Comparison of ENCODE assay signal across 9 cellular contexts in genomic region chr17:21323406-21324111, GRCh38. TPM values are rescaled to one million over a fixed set of nuclear protein-coding genes. Genes with fewer than 3 reads are reported as not detected.
A peak's percentile ranks its signal among the peaks of the same experiment; 100 is the strongest.
DNase-seq lines count a peak whose midpoint lies in the region; ATAC-seq and TF ChIP-seq lines count a peak whose summit lies in the region.
"Not testable (repeated sequence)": the region's sequence is repeated elsewhere in the genome, so short reads cannot be mapped to it uniquely, and the experiment has no call there.
"Had no signal": no experiment of that assay in that cellular context is flagged by ENCODE, and none has a peak within 500 bp of the region (broad histone marks: within the 10 kb centered on the region; RNA-seq: fewer than 3 reads in every experiment).

No MANE protein-coding gene starts in this region.

- not testable (repeated sequence) for H4K20me1 ChIP-seq in SK-N-SH (ENCODE audit: insufficient read depth)

- peak overlapping the region; percentile 76 for H3K4me2 ChIP-seq in SK-N-SH

- H3F3A ChIP-seq in SK-N-SH (replicated peaks; ENCODE audit: insufficient read depth) = not testable (repeated sequence)

- not testable (repeated sequence) for H3K9me3 ChIP-seq in SK-N-SH, spleen

- DNase-seq in HFF-Myc (ENCODE audit: extremely low read depth, low read depth); SK-N-SH; activated naive CD4-positive, alpha-beta T cell treated with anti-CD3 and anti-CD28 coated beads, Interleukin-2, amount 10 ng/mL, durations not matched to agents 7 days and 5 days; left ventricle myocardium superior; natural killer cell: not testable (repeated sequence)
- DNase-seq in dorsolateral prefrontal cortex (peak in 4 of 10 donors; percentile 33 to 68 (median 46)), spleen (peak; percentile 82)

- not testable (repeated sequence) for H3K4me1 Mint-ChIP-seq in activated naive CD4-positive, alpha-beta T cell treated with anti-CD3 and anti-CD28 coated beads, Interleukin-2, amount 10 ng/mL, durations not matched to agents 7 days and 5 days; natural killer cell

- intact Hi-C loops in dorsolateral prefrontal cortex (cut with DNase I) (loop anchor here in 1 of 2 donors (5.0 kb wide), 1 partner anchor 36 kb away; no protein-coding TSS in a partner anchor), natural killer cell (cut with micrococcal nuclease) (loop anchor here (1.0 to 5.0 kb wide), 2 partner anchors 36 to 134 kb away; no protein-coding TSS in a partner anchor)
- intact Hi-C loops in left ventricle myocardium superior (cut with micrococcal nuclease); spleen (cut with DNase I; ENCODE audit: low total_unique reads): not testable (repeated sequence)

- H3K9me3 Mint-ChIP-seq in activated naive CD4-positive, alpha-beta T cell treated with anti-CD3 and anti-CD28 coated beads, Interleukin-2, amount 10 ng/mL, durations not matched to agents 7 days and 5 days; natural killer cell: not testable (repeated sequence)

- peak; percentile 28 for ATAC-seq in left ventricle myocardium superior
- ATAC-seq in natural killer cell = not testable (repeated sequence)

- TF ChIP-seq EP300 in SK-N-SH (IDR thresholded peaks at IDR 0.05; ENCODE audit: borderline replicate concordance in 1 of 2, low read depth in 1 of 2, low read length in 1 of 2) = not testable (repeated sequence)

- not testable (repeated sequence) for H3K4me1 ChIP-seq in ACC112 (ENCODE audit: control insufficient read depth, insufficient read depth, low read length, unreplicated experiment); SK-N-SH (ENCODE audit: control insufficient read depth in 1 of 2, insufficient read depth in 2 of 2, low read depth in 1 of 2, low read length in 1 of 2)
- H3K4me1 ChIP-seq in spleen = peaks cover 0 to 22% (median 8%) of the 10 kb centered on the region in 6 donors

- CTCF ChIA-PET in SK-N-SH (lab: Yijun Ruan, JAX); activated naive CD4-positive, alpha-beta T cell treated with anti-CD3 and anti-CD28 coated beads, Interleukin-2, amount 10 ng/mL, durations not matched to agents 7 days and 5 days (lab: Charles Lee): not testable (repeated sequence)

- WGBS in SK-N-SH (ENCODE audit: low lambda C conversion rate) = 33% methylated on average over 31 of the region's 33 CpGs
- WGBS in spleen, 5 donors = 47 to 57% (median 49%) methylated on average over 31 of the region's 33 CpGs

- H3K27ac ChIP-seq in ACC112 (ENCODE audit: low read depth, low read length); SK-N-SH (ENCODE audit: low read depth in 2 of 2, low read length in 1 of 2); dorsolateral prefrontal cortex; spleen: not testable (repeated sequence)

- H3K4me3 Mint-ChIP-seq in activated naive CD4-positive, alpha-beta T cell treated with anti-CD3 and anti-CD28 coated beads, Interleukin-2, amount 10 ng/mL, durations not matched to agents 7 days and 5 days = peak overlapping the region; percentile 92
- H3K4me3 Mint-ChIP-seq in natural killer cell = peak overlapping the region; percentile 93

- H3K4me3 ChIP-seq in ACC112 (ENCODE audit: low read depth, low read length) (peak overlapping the region; percentile 87; the same call in 1 of the 2 replicates), HFF-Myc (replicated peaks; ENCODE audit: low read depth, low read length) (peak overlapping the region; percentile 49), SK-N-SH (ENCODE audit: low read depth in 2 of 2, low read length in 1 of 2) (peak overlapping the region; percentile 53 to 66), dorsolateral prefrontal cortex (peak overlapping the region; percentile 51 to 95 (median 74)), spleen (peak overlapping the region in 6 of 8 donors; percentile 41 to 87 (median 62))

- not testable (repeated sequence) for H3K9ac ChIP-seq in SK-N-SH

- H3K36me3 ChIP-seq in ACC112 (ENCODE audit: insufficient read depth, low read length); SK-N-SH (replicated peaks in 1 of 2; ENCODE audit: control insufficient read depth in 1 of 2, insufficient read depth in 2 of 2, low read length in 1 of 2); spleen: not testable (repeated sequence)

- H3K27ac Mint-ChIP-seq in activated naive CD4-positive, alpha-beta T cell treated with anti-CD3 and anti-CD28 coated beads, Interleukin-2, amount 10 ng/mL, durations not matched to agents 7 days and 5 days = not testable (repeated sequence)
- peak overlapping the region in 1 of 2 donors; percentile 83 for H3K27ac Mint-ChIP-seq in natural killer cell

- not testable (repeated sequence) for TF ChIP-seq RAD21 in SK-N-SH (IDR thresholded peaks at IDR 0.05; ENCODE audit: low read length)

- not testable (repeated sequence) for TF ChIP-seq CTCF in HFF-Myc (IDR thresholded peaks at IDR 0.05; ENCODE audit: low read depth, low read length, missing control alignments); SK-N-SH (IDR thresholded peaks at IDR 0.05); dorsolateral prefrontal cortex (IDR thresholded peaks at IDR 0.05 in 54 of 56, conservative IDR thresholded peaks at IDR 0.05 in 2 of 56; ENCODE audit: low read depth in 1 of 56, partially characterized antibody in 56 of 56); natural killer cell (IDR thresholded peaks at IDR 0.05); spleen (IDR thresholded peaks at IDR 0.05 in 8 of 11, conservative IDR thresholded peaks at IDR 0.05 in 3 of 11)

- not testable (repeated sequence) for H3K9me2 ChIP-seq in SK-N-SH

- H3K36me3 Mint-ChIP-seq in activated naive CD4-positive, alpha-beta T cell treated with anti-CD3 and anti-CD28 coated beads, Interleukin-2, amount 10 ng/mL, durations not matched to agents 7 days and 5 days; natural killer cell: not testable (repeated sequence)

- TF ChIP-seq POLR2A in spleen (IDR thresholded peaks at IDR 0.05) = not testable (repeated sequence)

- POLR2A ChIA-PET in SK-N-SH (lab: Yijun Ruan, JAX) = not testable (repeated sequence)

- peaks cover 40% of the 10 kb centered on the region for H3K27me3 Mint-ChIP-seq in activated naive CD4-positive, alpha-beta T cell treated with anti-CD3 and anti-CD28 coated beads, Interleukin-2, amount 10 ng/mL, durations not matched to agents 7 days and 5 days
- not testable (repeated sequence) for H3K27me3 Mint-ChIP-seq in natural killer cell (ENCODE audit: low read depth in 2 of 2)

- not testable (repeated sequence) for H2AFZ ChIP-seq in ACC112 (ENCODE audit: low read length, unreplicated experiment)
- H2AFZ ChIP-seq in SK-N-SH (ENCODE audit: low read depth) = peak overlapping the region; percentile 89

- H3K79me2 ChIP-seq in ACC112 (ENCODE audit: control insufficient read depth, insufficient read depth, low read length, unreplicated experiment); SK-N-SH (ENCODE audit: insufficient read depth): not testable (repeated sequence)

- H3K27me3 ChIP-seq in ACC112 (ENCODE audit: insufficient read depth, low read length); SK-N-SH (ENCODE audit: insufficient read depth); dorsolateral prefrontal cortex; spleen (replicated peaks in 1 of 7): not testable (repeated sequence)

RNA-seq across cellular contexts. Expression of gene MAP2K3, which starts 39.0 kb away (rescaled TPM):
- polyA plus RNA-seq in SK-N-SH (2012; rRNA removed) = 21.2 and 30.0 TPM in 2 replicates
- polyA plus RNA-seq in SK-N-SH (2012; cell fraction: cytosol; rRNA removed) = 26.0 and 35.8 TPM in 2 replicates
- polyA plus RNA-seq in SK-N-SH (2012; cell fraction: nucleus; rRNA removed) = 74.2 and 81.7 TPM in 2 replicates
- total RNA-seq in dorsolateral prefrontal cortex = 10 to 100 TPM in 119 of 120 experiments, 1 to 10 TPM in 1; 9.6 to 38.2 (median 18.5) TPM
- total RNA-seq in left ventricle myocardium superior = 38.6 TPM
- 100 to 1,000 TPM; 139 to 165 (median 162) TPM for total RNA-seq in natural killer cell
- 100 to 1,000 TPM in 2 of 7 donors, 10 to 100 TPM in 5; 44.3 to 121 (median 83.6) TPM for total RNA-seq in spleen
- polyA plus RNA-seq in spleen = 10 to 100 TPM; 31.7 to 54.6 (median 46.3) TPM

RNA-seq across cellular contexts. Expression of gene KCNJ12, which starts 52.6 kb away (rescaled TPM):
- polyA plus RNA-seq in SK-N-SH (2012; rRNA removed) (0.31 and 0.36 TPM in 2 replicates), spleen (under 1 TPM; 0.11 to 0.77 (median 0.12) TPM)
- polyA plus RNA-seq in SK-N-SH (2012; cell fraction: cytosol; rRNA removed) = 0.13 and 0.18 TPM in 2 replicates
- polyA plus RNA-seq in SK-N-SH (2012; cell fraction: nucleus; rRNA removed) = 0.20 and 0.27 TPM in 2 replicates
- total RNA-seq in dorsolateral prefrontal cortex (10 to 100 TPM in 25 of 120 experiments, 1 to 10 TPM in 95; 1.6 to 14.5 (median 8.6) TPM), left ventricle myocardium superior (11.4 TPM), natural killer cell (under 1 TPM in 1 of 3 donors, not detected in 2; 0.14 TPM), spleen (1 to 10 TPM; 1.0 to 4.8 (median 2.6) TPM)
- total RNA-seq: HT-29 had no signal
